ENCODE assay signal across 1 cellular context in genomic region chr22:43862882-43863202, GRCh38.
TF ChIP-seq lines count a peak whose summit lies in the region.

No MANE protein-coding gene starts in this region.

TF ChIP-seq in WTC11, 78 proteins besides CTCF, POLR2A, EP300 and RAD21 (continued from another document):
- TF ChIP-seq, protein P1, sequence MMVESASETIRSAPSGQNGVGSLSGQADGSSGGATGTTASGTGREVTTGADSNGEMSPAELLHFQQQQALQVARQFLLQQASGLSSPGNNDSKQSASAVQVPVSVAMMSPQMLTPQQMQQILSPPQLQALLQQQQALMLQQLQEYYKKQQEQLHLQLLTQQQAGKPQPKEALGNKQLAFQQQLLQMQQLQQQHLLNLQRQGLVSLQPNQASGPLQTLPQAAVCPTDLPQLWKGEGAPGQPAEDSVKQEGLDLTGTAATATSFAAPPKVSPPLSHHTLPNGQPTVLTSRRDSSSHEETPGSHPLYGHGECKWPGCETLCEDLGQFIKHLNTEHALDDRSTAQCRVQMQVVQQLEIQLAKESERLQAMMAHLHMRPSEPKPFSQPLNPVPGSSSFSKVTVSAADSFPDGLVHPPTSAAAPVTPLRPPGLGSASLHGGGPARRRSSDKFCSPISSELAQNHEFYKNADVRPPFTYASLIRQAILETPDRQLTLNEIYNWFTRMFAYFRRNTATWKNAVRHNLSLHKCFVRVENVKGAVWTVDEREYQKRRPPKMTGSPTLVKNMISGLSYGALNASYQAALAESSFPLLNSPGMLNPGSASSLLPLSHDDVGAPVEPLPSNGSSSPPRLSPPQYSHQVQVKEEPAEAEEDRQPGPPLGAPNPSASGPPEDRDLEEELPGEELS (CRISPR knock-in tag; IDR thresholded peaks at IDR 0.05): no peak
- TF ChIP-seq, protein P2, sequence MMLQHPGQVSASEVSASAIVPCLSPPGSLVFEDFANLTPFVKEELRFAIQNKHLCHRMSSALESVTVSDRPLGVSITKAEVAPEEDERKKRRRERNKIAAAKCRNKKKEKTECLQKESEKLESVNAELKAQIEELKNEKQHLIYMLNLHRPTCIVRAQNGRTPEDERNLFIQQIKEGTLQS (CRISPR knock-in tag; conservative IDR thresholded peaks at IDR 0.05): no peak
- no peak for TF ChIP-seq CDX4 (CRISPR knock-in tag; IDR thresholded peaks at IDR 0.05; ENCODE audit: borderline replicate concordance)
- no peak for TF ChIP-seq MLX (CRISPR knock-in tag; IDR thresholded peaks at IDR 0.05)
- TF ChIP-seq CREB1 (CRISPR knock-in tag; IDR thresholded peaks at IDR 0.05): no peak
- no peak for TF ChIP-seq SMAD3 (CRISPR knock-in tag; IDR thresholded peaks at IDR 0.05; ENCODE audit: borderline replicate concordance)
- no peak for TF ChIP-seq CBFB (CRISPR knock-in tag; IDR thresholded peaks at IDR 0.05; ENCODE audit: low read depth)
- TF ChIP-seq, protein P3, sequence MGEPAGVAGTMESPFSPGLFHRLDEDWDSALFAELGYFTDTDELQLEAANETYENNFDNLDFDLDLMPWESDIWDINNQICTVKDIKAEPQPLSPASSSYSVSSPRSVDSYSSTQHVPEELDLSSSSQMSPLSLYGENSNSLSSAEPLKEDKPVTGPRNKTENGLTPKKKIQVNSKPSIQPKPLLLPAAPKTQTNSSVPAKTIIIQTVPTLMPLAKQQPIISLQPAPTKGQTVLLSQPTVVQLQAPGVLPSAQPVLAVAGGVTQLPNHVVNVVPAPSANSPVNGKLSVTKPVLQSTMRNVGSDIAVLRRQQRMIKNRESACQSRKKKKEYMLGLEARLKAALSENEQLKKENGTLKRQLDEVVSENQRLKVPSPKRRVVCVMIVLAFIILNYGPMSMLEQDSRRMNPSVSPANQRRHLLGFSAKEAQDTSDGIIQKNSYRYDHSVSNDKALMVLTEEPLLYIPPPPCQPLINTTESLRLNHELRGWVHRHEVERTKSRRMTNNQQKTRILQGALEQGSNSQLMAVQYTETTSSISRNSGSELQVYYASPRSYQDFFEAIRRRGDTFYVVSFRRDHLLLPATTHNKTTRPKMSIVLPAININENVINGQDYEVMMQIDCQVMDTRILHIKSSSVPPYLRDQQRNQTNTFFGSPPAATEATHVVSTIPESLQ (CRISPR knock-in tag; IDR thresholded peaks at IDR 0.05): no peak
- TF ChIP-seq NFE2L1 (CRISPR knock-in tag; IDR thresholded peaks at IDR 0.05): no peak
- TF ChIP-seq, protein P4, sequence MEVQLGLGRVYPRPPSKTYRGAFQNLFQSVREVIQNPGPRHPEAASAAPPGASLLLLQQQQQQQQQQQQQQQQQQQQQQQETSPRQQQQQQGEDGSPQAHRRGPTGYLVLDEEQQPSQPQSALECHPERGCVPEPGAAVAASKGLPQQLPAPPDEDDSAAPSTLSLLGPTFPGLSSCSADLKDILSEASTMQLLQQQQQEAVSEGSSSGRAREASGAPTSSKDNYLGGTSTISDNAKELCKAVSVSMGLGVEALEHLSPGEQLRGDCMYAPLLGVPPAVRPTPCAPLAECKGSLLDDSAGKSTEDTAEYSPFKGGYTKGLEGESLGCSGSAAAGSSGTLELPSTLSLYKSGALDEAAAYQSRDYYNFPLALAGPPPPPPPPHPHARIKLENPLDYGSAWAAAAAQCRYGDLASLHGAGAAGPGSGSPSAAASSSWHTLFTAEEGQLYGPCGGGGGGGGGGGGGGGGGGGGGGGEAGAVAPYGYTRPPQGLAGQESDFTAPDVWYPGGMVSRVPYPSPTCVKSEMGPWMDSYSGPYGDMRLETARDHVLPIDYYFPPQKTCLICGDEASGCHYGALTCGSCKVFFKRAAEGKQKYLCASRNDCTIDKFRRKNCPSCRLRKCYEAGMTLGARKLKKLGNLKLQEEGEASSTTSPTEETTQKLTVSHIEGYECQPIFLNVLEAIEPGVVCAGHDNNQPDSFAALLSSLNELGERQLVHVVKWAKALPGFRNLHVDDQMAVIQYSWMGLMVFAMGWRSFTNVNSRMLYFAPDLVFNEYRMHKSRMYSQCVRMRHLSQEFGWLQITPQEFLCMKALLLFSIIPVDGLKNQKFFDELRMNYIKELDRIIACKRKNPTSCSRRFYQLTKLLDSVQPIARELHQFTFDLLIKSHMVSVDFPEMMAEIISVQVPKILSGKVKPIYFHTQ (CRISPR knock-in tag; IDR thresholded peaks at IDR 0.05): no peak
- TF ChIP-seq SOX15 (CRISPR knock-in tag; IDR thresholded peaks at IDR 0.05): no peak
- TF ChIP-seq, protein P5, sequence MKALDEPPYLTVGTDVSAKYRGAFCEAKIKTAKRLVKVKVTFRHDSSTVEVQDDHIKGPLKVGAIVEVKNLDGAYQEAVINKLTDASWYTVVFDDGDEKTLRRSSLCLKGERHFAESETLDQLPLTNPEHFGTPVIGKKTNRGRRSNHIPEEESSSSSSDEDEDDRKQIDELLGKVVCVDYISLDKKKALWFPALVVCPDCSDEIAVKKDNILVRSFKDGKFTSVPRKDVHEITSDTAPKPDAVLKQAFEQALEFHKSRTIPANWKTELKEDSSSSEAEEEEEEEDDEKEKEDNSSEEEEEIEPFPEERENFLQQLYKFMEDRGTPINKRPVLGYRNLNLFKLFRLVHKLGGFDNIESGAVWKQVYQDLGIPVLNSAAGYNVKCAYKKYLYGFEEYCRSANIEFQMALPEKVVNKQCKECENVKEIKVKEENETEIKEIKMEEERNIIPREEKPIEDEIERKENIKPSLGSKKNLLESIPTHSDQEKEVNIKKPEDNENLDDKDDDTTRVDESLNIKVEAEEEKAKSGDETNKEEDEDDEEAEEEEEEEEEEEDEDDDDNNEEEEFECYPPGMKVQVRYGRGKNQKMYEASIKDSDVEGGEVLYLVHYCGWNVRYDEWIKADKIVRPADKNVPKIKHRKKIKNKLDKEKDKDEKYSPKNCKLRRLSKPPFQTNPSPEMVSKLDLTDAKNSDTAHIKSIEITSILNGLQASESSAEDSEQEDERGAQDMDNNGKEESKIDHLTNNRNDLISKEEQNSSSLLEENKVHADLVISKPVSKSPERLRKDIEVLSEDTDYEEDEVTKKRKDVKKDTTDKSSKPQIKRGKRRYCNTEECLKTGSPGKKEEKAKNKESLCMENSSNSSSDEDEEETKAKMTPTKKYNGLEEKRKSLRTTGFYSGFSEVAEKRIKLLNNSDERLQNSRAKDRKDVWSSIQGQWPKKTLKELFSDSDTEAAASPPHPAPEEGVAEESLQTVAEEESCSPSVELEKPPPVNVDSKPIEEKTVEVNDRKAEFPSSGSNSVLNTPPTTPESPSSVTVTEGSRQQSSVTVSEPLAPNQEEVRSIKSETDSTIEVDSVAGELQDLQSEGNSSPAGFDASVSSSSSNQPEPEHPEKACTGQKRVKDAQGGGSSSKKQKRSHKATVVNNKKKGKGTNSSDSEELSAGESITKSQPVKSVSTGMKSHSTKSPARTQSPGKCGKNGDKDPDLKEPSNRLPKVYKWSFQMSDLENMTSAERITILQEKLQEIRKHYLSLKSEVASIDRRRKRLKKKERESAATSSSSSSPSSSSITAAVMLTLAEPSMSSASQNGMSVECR (CRISPR knock-in tag; IDR thresholded peaks at IDR 0.05; ENCODE audit: borderline replicate concordance): no peak
TF ChIP-seq in WTC11: peak in this region for 0.
